8 cellular contexts compared by ENCODE assay signal in genomic region chr19:40799558-40800338, GRCh38. TPM values are rescaled to one million over a fixed set of nuclear protein-coding genes. Genes with fewer than 3 reads are reported as not detected.
DNase-seq lines count a peak whose midpoint lies in the region; ATAC-seq and TF ChIP-seq lines count a peak whose summit lies in the region.

No MANE protein-coding gene starts in this region.

- H3K36me3 ChIP-seq in tibial nerve: peaks cover 0 to 40% (median 0%) of the 10 kb centered on the region in 3 donors

- TF ChIP-seq CTCF in coronary artery (IDR thresholded peaks at IDR 0.05) (no peak), tibial nerve (IDR thresholded peaks at IDR 0.05) (no peak)

- ATAC-seq in HG02973 (IDR thresholded peaks at IDR 0.05; ENCODE audit: unreplicated experiment): no peak

- no peak for TF ChIP-seq EP300 in tibial nerve (IDR thresholded peaks at IDR 0.05)

- TF ChIP-seq POLR2A in tibial nerve (IDR thresholded peaks at IDR 0.05): no peak

- H3K27me3 ChIP-seq in tibial nerve: no peaks in the 10 kb centered on the region

- no peaks in the 10 kb centered on the region for H3K9me3 Mint-ChIP-seq in T-helper 1 cell treated with Interleukin-12 subunit alpha and Interleukin-12 subunit beta and Interleukin-4 antibody, amounts not matched to agents 30 μg/mL and 1 μg/mL, for 36 hours

- H3K9me3 ChIP-seq in tibial nerve: no peaks in the 10 kb centered on the region

- no peak for DNase-seq in T-helper 1 cell
- DNase-seq in OCI-M1 (lab: John Stamatoyannopoulos, UW): peak; percentile 76
- DNase-seq in coronary artery (ENCODE audit: low spot score): no peak
- peak; percentile 70 to 85 for DNase-seq in lung microvascular endothelial cell (ENCODE audit: low read depth in 2 of 2)
- DNase-seq in tibial nerve (ENCODE audit: low spot score in 2 of 2): no peak
- no peak for DNase-seq in NCI-H2196 treated with DMSO at 0.1 percent for 48 hours (lab: John Stamatoyannopoulos, UW; ENCODE audit: unreplicated experiment)

- H3K27ac ChIP-seq in coronary artery: peak overlapping the region; percentile 91 to 96
- H3K27ac ChIP-seq in tibial nerve: peak overlapping the region; percentile 94 to 98 (median 97)

- no peaks in the 10 kb centered on the region for H3K27me3 Mint-ChIP-seq in T-helper 1 cell treated with Interleukin-12 subunit alpha and Interleukin-12 subunit beta and Interleukin-4 antibody, amounts not matched to agents 30 μg/mL and 1 μg/mL, for 36 hours (ENCODE audit: low read depth)

- H3K36me3 Mint-ChIP-seq in T-helper 1 cell treated with Interleukin-12 subunit alpha and Interleukin-12 subunit beta and Interleukin-4 antibody, amounts not matched to agents 30 μg/mL and 1 μg/mL, for 36 hours (ENCODE audit: low read depth): peaks cover 44% of the 10 kb centered on the region

- H3K4me1 Mint-ChIP-seq in T-helper 1 cell treated with Interleukin-12 subunit alpha and Interleukin-12 subunit beta and Interleukin-4 antibody, amounts not matched to agents 30 μg/mL and 1 μg/mL, for 36 hours (ENCODE audit: low read depth): peaks cover 56% of the 10 kb centered on the region

- H3K27ac Mint-ChIP-seq in T-helper 1 cell treated with Interleukin-12 subunit alpha and Interleukin-12 subunit beta and Interleukin-4 antibody, amounts not matched to agents 30 μg/mL and 1 μg/mL, for 36 hours: peak overlapping the region; percentile 86

- H3K4me3 ChIP-seq in coronary artery (peak overlapping the region; percentile 98), tibial nerve (peak overlapping the region; percentile 74 to 99 (median 97))

- H3K4me3 Mint-ChIP-seq in T-helper 1 cell treated with Interleukin-12 subunit alpha and Interleukin-12 subunit beta and Interleukin-4 antibody, amounts not matched to agents 30 μg/mL and 1 μg/mL, for 36 hours: peak overlapping the region; percentile 96

- H3K4me1 ChIP-seq in tibial nerve: peaks cover 0 to 59% (median 47%) of the 10 kb centered on the region in 4 donors

- WGBS in tibial nerve, 2 donors: 1 to 2% methylated on average over 33 to 35 of the region's 40 CpGs

RNA-seq across cellular contexts. Expression of gene EGLN2, which starts 0.8 kb away (rescaled TPM):
- total RNA-seq in lung microvascular endothelial cell (85.0 and 151 TPM in 2 replicates), tibial nerve (100 to 1,000 TPM in 3 of 4 donors, 10 to 100 TPM in 1; 93.5 to 134 (median 120) TPM)

RNA-seq across cellular contexts. Expression of gene RAB4B, which starts 21.7 kb away (rescaled TPM):
- total RNA-seq in lung microvascular endothelial cell: 7.6 and 14.1 TPM in 2 replicates
- 10 to 100 TPM; 38.3 to 66.6 (median 52.0) TPM for total RNA-seq in tibial nerve

RNA-seq across cellular contexts. Expression of gene MIA, which starts 24.4 kb away (rescaled TPM):
- total RNA-seq in lung microvascular endothelial cell (not detected in 2 replicates), tibial nerve (100 to 1,000 TPM; 127 to 322 (median 209) TPM)

RNA-seq across cellular contexts. Expression of gene SNRPA, which starts 48.7 kb away (rescaled TPM):
- 21.0 and 36.0 TPM in 2 replicates for total RNA-seq in lung microvascular endothelial cell
- total RNA-seq in tibial nerve: 10 to 100 TPM; 52.8 to 92.7 (median 70.9) TPM

RNA-seq across cellular contexts. Expression of gene ACTMAP, which starts 49.5 kb away (rescaled TPM):
- total RNA-seq in lung microvascular endothelial cell (0.20 and 0.44 TPM in 2 replicates), tibial nerve (1 to 10 TPM; 2.5 to 7.1 (median 4.3) TPM)

Comparison
In these comparisons a context has a peak if more than half of its experiments do, and no peak if none do; other contexts are left out.
1. DNase-seq: peak in OCI-M1 (single experiment) and lung microvascular endothelial cell (2 of 2); none in T-helper 1 cell (0 of 5), coronary artery (single experiment), tibial nerve (0 of 2) and NCI-H2196 treated with DMSO at 0.1 percent for 48 hours (single experiment).
2. RNA of gene MIA, which starts 24.4 kb away (total RNA-seq): 127 to 322 TPM in tibial nerve; not detected in lung microvascular endothelial cell; every median in the first group is over 100 times any median in the second.